1 cellular context compared by ENCODE assay signal in the genomic region with DNA sequence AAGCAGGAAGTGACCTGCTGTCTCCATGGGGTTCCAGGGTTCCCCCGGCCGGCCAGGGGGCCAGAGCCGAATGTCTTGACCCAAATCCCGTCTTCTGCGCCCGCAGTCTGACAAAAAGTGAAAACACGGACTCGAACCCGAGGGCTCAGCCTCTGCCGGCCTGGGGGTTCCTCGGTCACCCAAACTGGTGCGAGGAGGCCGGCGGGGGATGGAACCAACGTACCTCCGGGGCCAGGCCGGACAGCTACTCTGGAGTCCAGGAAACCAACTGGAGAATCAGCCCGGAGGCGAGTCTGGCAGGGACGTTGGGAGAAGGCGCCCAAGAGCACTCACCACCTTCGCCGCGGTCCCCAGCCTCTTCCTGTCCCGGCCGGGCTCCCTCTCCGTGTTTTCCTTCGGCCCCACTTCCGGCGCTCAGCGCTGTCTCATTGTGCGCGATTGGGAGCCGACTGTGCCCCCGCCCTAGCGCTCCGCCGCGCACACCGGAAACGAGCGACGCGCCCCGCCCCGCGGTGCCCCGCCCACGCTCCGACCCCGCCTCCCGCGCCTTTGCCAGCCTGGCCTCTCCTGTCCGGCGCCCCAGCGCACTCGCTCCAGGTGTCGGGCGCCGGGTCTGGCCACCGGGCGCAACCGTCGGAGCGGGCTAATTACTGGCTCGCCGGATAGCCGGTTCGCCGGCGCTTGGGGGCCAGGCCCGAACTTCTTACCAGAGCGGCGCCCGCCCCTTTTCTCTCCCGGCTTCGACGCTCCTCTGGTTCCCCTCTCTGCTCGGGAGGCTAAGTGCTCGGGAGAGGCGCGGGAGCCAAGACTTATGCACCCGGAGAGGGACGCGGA.
A peak's percentile ranks its signal among the peaks of the same experiment; 100 is the strongest.
TF ChIP-seq lines count a peak whose summit lies in the region.

A gene with protein sequence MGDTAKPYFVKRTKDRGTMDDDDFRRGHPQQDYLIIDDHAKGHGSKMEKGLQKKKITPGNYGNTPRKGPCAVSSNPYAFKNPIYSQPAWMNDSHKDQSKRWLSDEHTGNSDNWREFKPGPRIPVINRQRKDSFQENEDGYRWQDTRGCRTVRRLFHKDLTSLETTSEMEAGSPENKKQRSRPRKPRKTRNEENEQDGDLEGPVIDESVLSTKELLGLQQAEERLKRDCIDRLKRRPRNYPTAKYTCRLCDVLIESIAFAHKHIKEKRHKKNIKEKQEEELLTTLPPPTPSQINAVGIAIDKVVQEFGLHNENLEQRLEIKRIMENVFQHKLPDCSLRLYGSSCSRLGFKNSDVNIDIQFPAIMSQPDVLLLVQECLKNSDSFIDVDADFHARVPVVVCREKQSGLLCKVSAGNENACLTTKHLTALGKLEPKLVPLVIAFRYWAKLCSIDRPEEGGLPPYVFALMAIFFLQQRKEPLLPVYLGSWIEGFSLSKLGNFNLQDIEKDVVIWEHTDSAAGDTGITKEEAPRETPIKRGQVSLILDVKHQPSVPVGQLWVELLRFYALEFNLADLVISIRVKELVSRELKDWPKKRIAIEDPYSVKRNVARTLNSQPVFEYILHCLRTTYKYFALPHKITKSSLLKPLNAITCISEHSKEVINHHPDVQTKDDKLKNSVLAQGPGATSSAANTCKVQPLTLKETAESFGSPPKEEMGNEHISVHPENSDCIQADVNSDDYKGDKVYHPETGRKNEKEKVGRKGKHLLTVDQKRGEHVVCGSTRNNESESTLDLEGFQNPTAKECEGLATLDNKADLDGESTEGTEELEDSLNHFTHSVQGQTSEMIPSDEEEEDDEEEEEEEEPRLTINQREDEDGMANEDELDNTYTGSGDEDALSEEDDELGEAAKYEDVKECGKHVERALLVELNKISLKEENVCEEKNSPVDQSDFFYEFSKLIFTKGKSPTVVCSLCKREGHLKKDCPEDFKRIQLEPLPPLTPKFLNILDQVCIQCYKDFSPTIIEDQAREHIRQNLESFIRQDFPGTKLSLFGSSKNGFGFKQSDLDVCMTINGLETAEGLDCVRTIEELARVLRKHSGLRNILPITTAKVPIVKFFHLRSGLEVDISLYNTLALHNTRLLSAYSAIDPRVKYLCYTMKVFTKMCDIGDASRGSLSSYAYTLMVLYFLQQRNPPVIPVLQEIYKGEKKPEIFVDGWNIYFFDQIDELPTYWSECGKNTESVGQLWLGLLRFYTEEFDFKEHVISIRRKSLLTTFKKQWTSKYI (N-terminal part only) (minus strand): TSS at position 363 of the 834 bp plus-strand sequence. CDS start 1,211 bp downstream, outside the sequence.

TF ChIP-seq in GM12878, 131 proteins besides CTCF, POLR2A, EP300 and RAD21 (continued from another document and continues in another):
- TF ChIP-seq, protein P1, sequence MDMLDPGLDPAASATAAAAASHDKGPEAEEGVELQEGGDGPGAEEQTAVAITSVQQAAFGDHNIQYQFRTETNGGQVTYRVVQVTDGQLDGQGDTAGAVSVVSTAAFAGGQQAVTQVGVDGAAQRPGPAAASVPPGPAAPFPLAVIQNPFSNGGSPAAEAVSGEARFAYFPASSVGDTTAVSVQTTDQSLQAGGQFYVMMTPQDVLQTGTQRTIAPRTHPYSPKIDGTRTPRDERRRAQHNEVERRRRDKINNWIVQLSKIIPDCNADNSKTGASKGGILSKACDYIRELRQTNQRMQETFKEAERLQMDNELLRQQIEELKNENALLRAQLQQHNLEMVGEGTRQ (IDR thresholded peaks at IDR 0.05; ENCODE audit: borderline replicate concordance, low read depth, low read length), result no peak
- TF ChIP-seq IKZF1 (conservative IDR thresholded peaks at IDR 0.05) (peak; percentile 93), CBX5 (IDR thresholded peaks at IDR 0.05; ENCODE audit: low read depth) (0 out of 2 replicates have a peak, but pooled peaks have one; percentile 56), NR2F1 (conservative IDR thresholded peaks at IDR 0.05) (peak; percentile 63), NR2C2 (IDR thresholded peaks at IDR 0.05; ENCODE audit: borderline replicate concordance, control insufficient read depth, insufficient read length, low read depth) (no peak), BACH1 (IDR thresholded peaks at IDR 0.05; ENCODE audit: borderline replicate concordance) (peak; percentile 13; the same call in 1 of the 2 replicates), HDGF (IDR thresholded peaks at IDR 0.05) (no peak), SUZ12 (IDR thresholded peaks at IDR 0.05; ENCODE audit: unreplicated experiment) (no peak), CBFB (IDR thresholded peaks at IDR 0.05; ENCODE audit: low read depth) (peak; percentile 63; the same call in 1 of the 2 replicates), MTA3 (IDR thresholded peaks at IDR 0.05; ENCODE audit: borderline replicate concordance, low read length) (no peak), TCF12 (IDR thresholded peaks at IDR 0.05; ENCODE audit: low read depth, low read length) (no peak), MTA2 (IDR thresholded peaks at IDR 0.05; ENCODE audit: low read depth) (0 out of 2 replicates have a peak, but pooled peaks have one; percentile 14), SUPT20H (IDR thresholded peaks at IDR 0.05; ENCODE audit: borderline replicate concordance, control insufficient read depth, low read depth, low read length) (no peak), SIX5 (IDR thresholded peaks at IDR 0.05; ENCODE audit: low read depth, low read length, severe bottlenecking) (no peak), YBX1 (IDR thresholded peaks at IDR 0.05) (no peak), SIN3A (IDR thresholded peaks at IDR 0.05; ENCODE audit: low read depth, low read length) (0 out of 2 replicates have a peak, but pooled peaks have one; percentile 34), KLF5 (IDR thresholded peaks at IDR 0.05; ENCODE audit: partially characterized antibody) (peak; percentile 73), YY1 (IDR thresholded peaks at IDR 0.05; ENCODE audit: low read depth, low read length) (peak; percentile 66; the same call in 1 of the 2 replicates), GABPA (IDR thresholded peaks at IDR 0.05; ENCODE audit: low read depth) (peak; percentile 85), BCL11A (IDR thresholded peaks at IDR 0.05; ENCODE audit: low read depth, low read length) (no peak), PAX8 (IDR thresholded peaks at IDR 0.05) (no peak), CHD4 (IDR thresholded peaks at IDR 0.05) (no peak), NFIC (IDR thresholded peaks at IDR 0.05; ENCODE audit: low read depth, low read length) (no peak), KDM1A (IDR thresholded peaks at IDR 0.05; ENCODE audit: borderline replicate concordance) (no peak), ATF7 (IDR thresholded peaks at IDR 0.05; ENCODE audit: low read depth) (no peak), CREB1 (IDR thresholded peaks at IDR 0.05; ENCODE audit: low read depth) (peak; percentile 91), MYB (IDR thresholded peaks at IDR 0.05; ENCODE audit: borderline replicate concordance, low read depth, low read length) (no peak), BHLHE40 (IDR thresholded peaks at IDR 0.05; ENCODE audit: borderline replicate concordance in 1 of 2, low read depth in 2 of 2, low read length in 1 of 2) (peak in 1 of 2 experiments; percentile 50; a peak in 2 of 4 replicates)
- TF ChIP-seq, protein P2, sequence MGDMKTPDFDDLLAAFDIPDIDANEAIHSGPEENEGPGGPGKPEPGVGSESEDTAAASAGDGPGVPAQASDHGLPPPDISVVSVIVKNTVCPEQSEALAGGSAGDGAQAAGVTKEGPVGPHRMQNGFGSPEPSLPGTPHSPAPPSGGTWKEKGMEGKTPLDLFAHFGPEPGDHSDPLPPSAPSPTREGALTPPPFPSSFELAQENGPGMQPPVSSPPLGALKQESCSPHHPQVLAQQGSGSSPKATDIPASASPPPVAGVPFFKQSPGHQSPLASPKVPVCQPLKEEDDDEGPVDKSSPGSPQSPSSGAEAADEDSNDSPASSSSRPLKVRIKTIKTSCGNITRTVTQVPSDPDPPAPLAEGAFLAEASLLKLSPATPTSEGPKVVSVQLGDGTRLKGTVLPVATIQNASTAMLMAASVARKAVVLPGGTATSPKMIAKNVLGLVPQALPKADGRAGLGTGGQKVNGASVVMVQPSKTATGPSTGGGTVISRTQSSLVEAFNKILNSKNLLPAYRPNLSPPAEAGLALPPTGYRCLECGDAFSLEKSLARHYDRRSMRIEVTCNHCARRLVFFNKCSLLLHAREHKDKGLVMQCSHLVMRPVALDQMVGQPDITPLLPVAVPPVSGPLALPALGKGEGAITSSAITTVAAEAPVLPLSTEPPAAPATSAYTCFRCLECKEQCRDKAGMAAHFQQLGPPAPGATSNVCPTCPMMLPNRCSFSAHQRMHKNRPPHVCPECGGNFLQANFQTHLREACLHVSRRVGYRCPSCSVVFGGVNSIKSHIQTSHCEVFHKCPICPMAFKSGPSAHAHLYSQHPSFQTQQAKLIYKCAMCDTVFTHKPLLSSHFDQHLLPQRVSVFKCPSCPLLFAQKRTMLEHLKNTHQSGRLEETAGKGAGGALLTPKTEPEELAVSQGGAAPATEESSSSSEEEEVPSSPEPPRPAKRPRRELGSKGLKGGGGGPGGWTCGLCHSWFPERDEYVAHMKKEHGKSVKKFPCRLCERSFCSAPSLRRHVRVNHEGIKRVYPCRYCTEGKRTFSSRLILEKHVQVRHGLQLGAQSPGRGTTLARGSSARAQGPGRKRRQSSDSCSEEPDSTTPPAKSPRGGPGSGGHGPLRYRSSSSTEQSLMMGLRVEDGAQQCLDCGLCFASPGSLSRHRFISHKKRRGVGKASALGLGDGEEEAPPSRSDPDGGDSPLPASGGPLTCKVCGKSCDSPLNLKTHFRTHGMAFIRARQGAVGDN (IDR thresholded peaks at IDR 0.05), result peak; percentile 85
- TF ChIP-seq, protein P3, sequence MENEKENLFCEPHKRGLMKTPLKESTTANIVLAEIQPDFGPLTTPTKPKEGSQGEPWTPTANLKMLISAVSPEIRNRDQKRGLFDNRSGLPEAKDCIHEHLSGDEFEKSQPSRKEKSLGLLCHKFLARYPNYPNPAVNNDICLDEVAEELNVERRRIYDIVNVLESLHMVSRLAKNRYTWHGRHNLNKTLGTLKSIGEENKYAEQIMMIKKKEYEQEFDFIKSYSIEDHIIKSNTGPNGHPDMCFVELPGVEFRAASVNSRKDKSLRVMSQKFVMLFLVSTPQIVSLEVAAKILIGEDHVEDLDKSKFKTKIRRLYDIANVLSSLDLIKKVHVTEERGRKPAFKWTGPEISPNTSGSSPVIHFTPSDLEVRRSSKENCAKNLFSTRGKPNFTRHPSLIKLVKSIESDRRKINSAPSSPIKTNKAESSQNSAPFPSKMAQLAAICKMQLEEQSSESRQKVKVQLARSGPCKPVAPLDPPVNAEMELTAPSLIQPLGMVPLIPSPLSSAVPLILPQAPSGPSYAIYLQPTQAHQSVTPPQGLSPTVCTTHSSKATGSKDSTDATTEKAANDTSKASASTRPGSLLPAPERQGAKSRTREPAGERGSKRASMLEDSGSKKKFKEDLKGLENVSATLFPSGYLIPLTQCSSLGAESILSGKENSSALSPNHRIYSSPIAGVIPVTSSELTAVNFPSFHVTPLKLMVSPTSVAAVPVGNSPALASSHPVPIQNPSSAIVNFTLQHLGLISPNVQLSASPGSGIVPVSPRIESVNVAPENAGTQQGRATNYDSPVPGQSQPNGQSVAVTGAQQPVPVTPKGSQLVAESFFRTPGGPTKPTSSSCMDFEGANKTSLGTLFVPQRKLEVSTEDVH (IDR thresholded peaks at IDR 0.05; ENCODE audit: low read depth, partially characterized antibody), result no peak
- TF ChIP-seq, protein P4, sequence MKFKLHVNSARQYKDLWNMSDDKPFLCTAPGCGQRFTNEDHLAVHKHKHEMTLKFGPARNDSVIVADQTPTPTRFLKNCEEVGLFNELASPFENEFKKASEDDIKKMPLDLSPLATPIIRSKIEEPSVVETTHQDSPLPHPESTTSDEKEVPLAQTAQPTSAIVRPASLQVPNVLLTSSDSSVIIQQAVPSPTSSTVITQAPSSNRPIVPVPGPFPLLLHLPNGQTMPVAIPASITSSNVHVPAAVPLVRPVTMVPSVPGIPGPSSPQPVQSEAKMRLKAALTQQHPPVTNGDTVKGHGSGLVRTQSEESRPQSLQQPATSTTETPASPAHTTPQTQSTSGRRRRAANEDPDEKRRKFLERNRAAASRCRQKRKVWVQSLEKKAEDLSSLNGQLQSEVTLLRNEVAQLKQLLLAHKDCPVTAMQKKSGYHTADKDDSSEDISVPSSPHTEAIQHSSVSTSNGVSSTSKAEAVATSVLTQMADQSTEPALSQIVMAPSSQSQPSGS (IDR thresholded peaks at IDR 0.05; ENCODE audit: low read length), result no peak; the same call in 1 of the 2 replicates
- TF ChIP-seq, protein P5, sequence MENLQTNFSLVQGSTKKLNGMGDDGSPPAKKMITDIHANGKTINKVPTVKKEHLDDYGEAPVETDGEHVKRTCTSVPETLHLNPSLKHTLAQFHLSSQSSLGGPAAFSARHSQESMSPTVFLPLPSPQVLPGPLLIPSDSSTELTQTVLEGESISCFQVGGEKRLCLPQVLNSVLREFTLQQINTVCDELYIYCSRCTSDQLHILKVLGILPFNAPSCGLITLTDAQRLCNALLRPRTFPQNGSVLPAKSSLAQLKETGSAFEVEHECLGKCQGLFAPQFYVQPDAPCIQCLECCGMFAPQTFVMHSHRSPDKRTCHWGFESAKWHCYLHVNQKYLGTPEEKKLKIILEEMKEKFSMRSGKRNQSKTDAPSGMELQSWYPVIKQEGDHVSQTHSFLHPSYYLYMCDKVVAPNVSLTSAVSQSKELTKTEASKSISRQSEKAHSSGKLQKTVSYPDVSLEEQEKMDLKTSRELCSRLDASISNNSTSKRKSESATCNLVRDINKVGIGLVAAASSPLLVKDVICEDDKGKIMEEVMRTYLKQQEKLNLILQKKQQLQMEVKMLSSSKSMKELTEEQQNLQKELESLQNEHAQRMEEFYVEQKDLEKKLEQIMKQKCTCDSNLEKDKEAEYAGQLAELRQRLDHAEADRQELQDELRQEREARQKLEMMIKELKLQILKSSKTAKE (IDR thresholded peaks at IDR 0.05; ENCODE audit: low read depth, poor library complexity, severe bottlenecking), result no peak
- TF ChIP-seq, protein P6, sequence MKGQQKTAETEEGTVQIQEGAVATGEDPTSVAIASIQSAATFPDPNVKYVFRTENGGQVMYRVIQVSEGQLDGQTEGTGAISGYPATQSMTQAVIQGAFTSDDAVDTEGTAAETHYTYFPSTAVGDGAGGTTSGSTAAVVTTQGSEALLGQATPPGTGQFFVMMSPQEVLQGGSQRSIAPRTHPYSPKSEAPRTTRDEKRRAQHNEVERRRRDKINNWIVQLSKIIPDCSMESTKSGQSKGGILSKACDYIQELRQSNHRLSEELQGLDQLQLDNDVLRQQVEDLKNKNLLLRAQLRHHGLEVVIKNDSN (IDR thresholded peaks at IDR 0.05; ENCODE audit: borderline replicate concordance, extremely low read length, insufficient read depth, low read depth, low read length), result no peak
- TF ChIP-seq, protein P7, sequence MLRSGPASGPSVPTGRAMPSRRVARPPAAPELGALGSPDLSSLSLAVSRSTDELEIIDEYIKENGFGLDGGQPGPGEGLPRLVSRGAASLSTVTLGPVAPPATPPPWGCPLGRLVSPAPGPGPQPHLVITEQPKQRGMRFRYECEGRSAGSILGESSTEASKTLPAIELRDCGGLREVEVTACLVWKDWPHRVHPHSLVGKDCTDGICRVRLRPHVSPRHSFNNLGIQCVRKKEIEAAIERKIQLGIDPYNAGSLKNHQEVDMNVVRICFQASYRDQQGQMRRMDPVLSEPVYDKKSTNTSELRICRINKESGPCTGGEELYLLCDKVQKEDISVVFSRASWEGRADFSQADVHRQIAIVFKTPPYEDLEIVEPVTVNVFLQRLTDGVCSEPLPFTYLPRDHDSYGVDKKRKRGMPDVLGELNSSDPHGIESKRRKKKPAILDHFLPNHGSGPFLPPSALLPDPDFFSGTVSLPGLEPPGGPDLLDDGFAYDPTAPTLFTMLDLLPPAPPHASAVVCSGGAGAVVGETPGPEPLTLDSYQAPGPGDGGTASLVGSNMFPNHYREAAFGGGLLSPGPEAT (IDR thresholded peaks at IDR 0.05; ENCODE audit: low read depth), result peak; percentile 94
